In genomic region chr3:50156991-50157493, GRCh38 we compare ENCODE assay signal across 10 cellular contexts. TPM values are rescaled to one million over a fixed set of nuclear protein-coding genes. Genes with fewer than 3 reads are reported as not detected.
A peak's percentile ranks its signal among the peaks of the same experiment; 100 is the strongest.
DNase-seq lines count a peak whose midpoint lies in the region; ATAC-seq, FAIRE-seq and TF ChIP-seq lines count a peak whose summit lies in the region.
"Had no signal": no experiment of that assay in that cellular context is flagged by ENCODE, and none has a peak within 500 bp of the region (broad histone marks: within the 10 kb centered on the region; RNA-seq: fewer than 3 reads in every experiment).

No MANE protein-coding gene starts in this region.

- peaks cover 2% of the 10 kb centered on the region for H3K9me3 Mint-ChIP-seq in astrocyte (ENCODE audit: unreplicated experiment)

- peaks cover 5% of the 10 kb centered on the region for H3K36me3 ChIP-seq in H7 (replicated peaks; ENCODE audit: control insufficient read depth, insufficient read depth, low read length)
- no peaks in the 10 kb centered on the region for H3K36me3 ChIP-seq in astrocyte (ENCODE audit: insufficient read depth, low read length)

- no peak for TF ChIP-seq CTCF in astrocyte (IDR thresholded peaks at IDR 0.05; ENCODE audit: insufficient read depth, low read depth, low read length)

- H2AFZ ChIP-seq in astrocyte (ENCODE audit: low read depth, low read length): peak overlapping the region; percentile 66

- peaks cover 20% of the 10 kb centered on the region for H3K4me1 ChIP-seq in astrocyte (ENCODE audit: insufficient read depth, low read length)

- H3K4me3 ChIP-seq in H7 (ENCODE audit: insufficient read depth, low read depth, low read length) (peak overlapping the region; percentile 73), astrocyte (ENCODE audit: insufficient read depth, low read depth, low read length) (peak overlapping the region; percentile 23), iPS-18c (ENCODE audit: insufficient read depth, low read depth, low read length) (peak overlapping the region; percentile 71), skin epidermis (peak overlapping the region; percentile 48 to 76 (median 65))

- no peaks in the 10 kb centered on the region for H3K9me3 ChIP-seq in astrocyte (ENCODE audit: insufficient read depth, low read depth, low read length)
- H3K9me3 ChIP-seq in iPS-18c (ENCODE audit: control insufficient read depth, insufficient read depth, low read length): peaks cover 3% of the 10 kb centered on the region

- peak overlapping the region; percentile 75 for H3K4me3 Mint-ChIP-seq in astrocyte (ENCODE audit: unreplicated experiment)

- peak overlapping the region; percentile 86 for H3K4me2 ChIP-seq in astrocyte (ENCODE audit: low read length)

- no peaks in the 10 kb centered on the region for H3K36me3 Mint-ChIP-seq in astrocyte (ENCODE audit: low read depth, unreplicated experiment)

- no peaks in the 10 kb centered on the region for H3K79me2 ChIP-seq in astrocyte (ENCODE audit: insufficient read depth, low read length)

- H3K9ac ChIP-seq in astrocyte (ENCODE audit: low read length): peak overlapping the region; percentile 62

- no peaks in the 10 kb centered on the region for H4K20me1 ChIP-seq in astrocyte (ENCODE audit: insufficient read depth, low read length)

- peaks cover 13% of the 10 kb centered on the region for H3K4me1 Mint-ChIP-seq in astrocyte (ENCODE audit: low read depth, unreplicated experiment)

- H3K27me3 ChIP-seq in H7 (ENCODE audit: control insufficient read depth, insufficient read depth, low read length): peaks cover 17% of the 10 kb centered on the region
- peaks cover 9% of the 10 kb centered on the region for H3K27me3 ChIP-seq in astrocyte (ENCODE audit: insufficient read depth, low read length)

- H3K27ac ChIP-seq in astrocyte (ENCODE audit: low read depth, low read length) (no peak overlapping the region), skin epidermis (peak overlapping the region in 20 of 21 experiments; percentile 50 to 90 (median 80))

- no peak for FAIRE-seq in astrocyte (lab: Jason Lieb, UNC)
- FAIRE-seq: GM12891 had no signal

- no peak for ATAC-seq in HG03460 (IDR thresholded peaks at IDR 0.05; ENCODE audit: unreplicated experiment)

- DNase-seq in H7: peak; percentile 91
- DNase-seq in astrocyte (ENCODE audit: low read depth): no peak
- DNase-seq in hepatic stellate cell (ENCODE audit: low spot score): no peak
- DNase-seq in NCI-H524 (lab: John Stamatoyannopoulos, UW): no peak
- no peak for DNase-seq in NCI-H748 treated with DMSO at 0.1 percent for 48 hours (lab: John Stamatoyannopoulos, UW)
- DNase-seq: NCI-H526 treated with DMSO at 0.1 percent for 48 hours had no signal

- peaks cover 46% of the 10 kb centered on the region for H3K27me3 Mint-ChIP-seq in astrocyte (ENCODE audit: low read depth, unreplicated experiment)

- no peak overlapping the region for H3K27ac Mint-ChIP-seq in astrocyte (ENCODE audit: unreplicated experiment)

RNA-seq across cellular contexts. Expression of gene SEMA3F, which starts 1.9 kb away (rescaled TPM):
- total RNA-seq in H7 (2014; rRNA removed; shearing (Covaris generic)): 40.5 and 44.5 TPM in 2 replicates
- total RNA-seq in astrocyte: 5.1 and 6.6 TPM in 2 replicates

RNA-seq across cellular contexts. Expression of gene GNAT1, which starts 34.4 kb away (rescaled TPM):
- not detected in 2 replicates for total RNA-seq in H7 (2014; rRNA removed; shearing (Covaris generic))
- total RNA-seq in astrocyte: not detected in 2 replicates

RNA-seq across cellular contexts. Expression of gene SLC38A3, which starts 48.0 kb away (rescaled TPM):
- total RNA-seq in H7 (2014; rRNA removed; shearing (Covaris generic)): 0.21 and 0.22 TPM in 2 replicates
- 0.68 and 1.9 TPM in 2 replicates for total RNA-seq in astrocyte

Comparison
In these comparisons a context has a peak if more than half of its experiments do, and no peak if none do; other contexts are left out.
1. H3K4me3 ChIP-seq: peak in every context shown above with its lines; median percentile 73 in H7; 71 in iPS-18c; 65 in skin epidermis; 23 in astrocyte.